ENCODE assay signal across 3 cellular contexts in the genomic region with DNA sequence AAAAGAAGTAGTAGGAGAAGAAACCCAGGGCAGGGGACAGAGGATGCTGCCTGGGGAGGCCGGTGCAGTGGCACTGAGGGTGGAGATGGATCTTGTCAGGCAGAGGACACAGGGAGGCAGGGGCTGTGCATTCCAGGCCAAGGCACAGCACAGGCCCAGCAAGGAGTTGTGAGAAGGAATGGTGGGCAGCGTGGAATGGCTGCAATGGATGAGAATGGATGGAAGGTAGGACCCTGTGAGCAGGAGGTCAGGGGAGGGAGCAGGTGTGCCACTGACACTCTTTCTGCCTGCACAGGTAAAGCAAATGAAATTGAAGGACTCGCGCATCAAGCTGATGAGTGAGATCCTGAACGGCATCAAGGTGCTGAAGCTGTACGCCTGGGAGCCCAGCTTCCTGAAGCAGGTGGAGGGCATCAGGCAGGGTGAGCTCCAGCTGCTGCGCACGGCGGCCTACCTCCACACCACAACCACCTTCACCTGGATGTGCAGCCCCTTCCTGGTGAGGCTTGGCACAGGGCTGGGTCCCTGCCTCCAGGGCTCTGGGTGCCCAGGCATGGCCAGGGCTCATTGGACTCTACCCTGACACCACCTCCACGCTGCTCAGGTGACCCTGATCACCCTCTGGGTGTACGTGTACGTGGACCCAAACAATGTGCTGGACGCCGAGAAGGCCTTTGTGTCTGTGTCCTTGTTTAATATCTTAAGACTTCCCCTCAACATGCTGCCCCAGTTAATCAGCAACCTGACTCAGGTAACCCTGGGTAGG.
TF ChIP-seq lines count a peak whose summit lies in the region.

No MANE protein-coding gene starts in this region.

TF ChIP-seq in SK-N-SH, 30 proteins besides CTCF, POLR2A, EP300 and RAD21:
- TF ChIP-seq POLR2AphosphoS5 (IDR thresholded peaks at IDR 0.05; ENCODE audit: low read depth, low read length) (peak; percentile 16; the same call in 1 of the 2 replicates), MEF2A (IDR thresholded peaks at IDR 0.05; ENCODE audit: borderline replicate concordance, low read depth) (no peak)

TF ChIP-seq in SK-N-SH treated with all-trans-retinoic acid at 6 μM for 48 hours, 23 proteins besides CTCF, POLR2A, EP300 and RAD21:
- TF ChIP-seq, protein P1, sequence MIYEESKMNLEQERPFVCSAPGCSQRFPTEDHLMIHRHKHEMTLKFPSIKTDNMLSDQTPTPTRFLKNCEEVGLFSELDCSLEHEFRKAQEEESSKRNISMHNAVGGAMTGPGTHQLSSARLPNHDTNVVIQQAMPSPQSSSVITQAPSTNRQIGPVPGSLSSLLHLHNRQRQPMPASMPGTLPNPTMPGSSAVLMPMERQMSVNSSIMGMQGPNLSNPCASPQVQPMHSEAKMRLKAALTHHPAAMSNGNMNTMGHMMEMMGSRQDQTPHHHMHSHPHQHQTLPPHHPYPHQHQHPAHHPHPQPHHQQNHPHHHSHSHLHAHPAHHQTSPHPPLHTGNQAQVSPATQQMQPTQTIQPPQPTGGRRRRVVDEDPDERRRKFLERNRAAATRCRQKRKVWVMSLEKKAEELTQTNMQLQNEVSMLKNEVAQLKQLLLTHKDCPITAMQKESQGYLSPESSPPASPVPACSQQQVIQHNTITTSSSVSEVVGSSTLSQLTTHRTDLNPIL (CRISPR knock-in tag; IDR thresholded peaks at IDR 0.05; ENCODE audit: low read depth): no peak
- TF ChIP-seq TCF4 (CRISPR knock-in tag; IDR thresholded peaks at IDR 0.05; ENCODE audit: borderline replicate concordance): no peak
- TF ChIP-seq ZFP3 (CRISPR knock-in tag; IDR thresholded peaks at IDR 0.05): no peak
- TF ChIP-seq, protein P2, sequence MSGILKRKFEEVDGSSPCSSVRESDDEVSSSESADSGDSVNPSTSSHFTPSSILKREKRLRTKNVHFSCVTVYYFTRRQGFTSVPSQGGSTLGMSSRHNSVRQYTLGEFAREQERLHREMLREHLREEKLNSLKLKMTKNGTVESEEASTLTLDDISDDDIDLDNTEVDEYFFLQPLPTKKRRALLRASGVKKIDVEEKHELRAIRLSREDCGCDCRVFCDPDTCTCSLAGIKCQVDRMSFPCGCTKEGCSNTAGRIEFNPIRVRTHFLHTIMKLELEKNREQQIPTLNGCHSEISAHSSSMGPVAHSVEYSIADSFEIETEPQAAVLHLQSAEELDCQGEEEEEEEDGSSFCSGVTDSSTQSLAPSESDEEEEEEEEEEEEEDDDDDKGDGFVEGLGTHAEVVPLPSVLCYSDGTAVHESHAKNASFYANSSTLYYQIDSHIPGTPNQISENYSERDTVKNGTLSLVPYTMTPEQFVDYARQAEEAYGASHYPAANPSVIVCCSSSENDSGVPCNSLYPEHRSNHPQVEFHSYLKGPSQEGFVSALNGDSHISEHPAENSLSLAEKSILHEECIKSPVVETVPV (CRISPR knock-in tag; IDR thresholded peaks at IDR 0.05): no peak
- no peak for TF ChIP-seq ISL1 (CRISPR knock-in tag; IDR thresholded peaks at IDR 0.05)
- no peak for TF ChIP-seq ZC3H10 (CRISPR knock-in tag; IDR thresholded peaks at IDR 0.05)
- TF ChIP-seq ZNF8 (CRISPR knock-in tag; IDR thresholded peaks at IDR 0.05): no peak
- TF ChIP-seq RARB (CRISPR knock-in tag; IDR thresholded peaks at IDR 0.05): no peak
- no peak for TF ChIP-seq ZNF565 (CRISPR knock-in tag; conservative IDR thresholded peaks at IDR 0.05; ENCODE audit: low read depth)
- TF ChIP-seq, protein P3, sequence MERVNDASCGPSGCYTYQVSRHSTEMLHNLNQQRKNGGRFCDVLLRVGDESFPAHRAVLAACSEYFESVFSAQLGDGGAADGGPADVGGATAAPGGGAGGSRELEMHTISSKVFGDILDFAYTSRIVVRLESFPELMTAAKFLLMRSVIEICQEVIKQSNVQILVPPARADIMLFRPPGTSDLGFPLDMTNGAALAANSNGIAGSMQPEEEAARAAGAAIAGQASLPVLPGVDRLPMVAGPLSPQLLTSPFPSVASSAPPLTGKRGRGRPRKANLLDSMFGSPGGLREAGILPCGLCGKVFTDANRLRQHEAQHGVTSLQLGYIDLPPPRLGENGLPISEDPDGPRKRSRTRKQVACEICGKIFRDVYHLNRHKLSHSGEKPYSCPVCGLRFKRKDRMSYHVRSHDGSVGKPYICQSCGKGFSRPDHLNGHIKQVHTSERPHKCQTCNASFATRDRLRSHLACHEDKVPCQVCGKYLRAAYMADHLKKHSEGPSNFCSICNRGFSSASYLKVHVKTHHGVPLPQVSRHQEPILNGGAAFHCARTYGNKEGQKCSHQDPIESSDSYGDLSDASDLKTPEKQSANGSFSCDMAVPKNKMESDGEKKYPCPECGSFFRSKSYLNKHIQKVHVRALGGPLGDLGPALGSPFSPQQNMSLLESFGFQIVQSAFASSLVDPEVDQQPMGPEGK (CRISPR knock-in tag; IDR thresholded peaks at IDR 0.05; ENCODE audit: borderline replicate concordance): no peak
- TF ChIP-seq SNAI2 (CRISPR knock-in tag; IDR thresholded peaks at IDR 0.05): no peak
- TF ChIP-seq GLIS3 (CRISPR knock-in tag; IDR thresholded peaks at IDR 0.05): no peak
- TF ChIP-seq POU6F1 (CRISPR knock-in tag; IDR thresholded peaks at IDR 0.05; ENCODE audit: borderline replicate concordance, low read depth): no peak
- TF ChIP-seq ARNTL (CRISPR knock-in tag; IDR thresholded peaks at IDR 0.05; ENCODE audit: borderline replicate concordance, low read depth): no peak
- no peak for TF ChIP-seq BACH2 (CRISPR knock-in tag; IDR thresholded peaks at IDR 0.05; ENCODE audit: borderline replicate concordance)

TF ChIP-seq in endothelial cell of umbilical vein, 7 proteins besides CTCF, POLR2A, EP300 and RAD21:
- no peak for TF ChIP-seq MYC (IDR thresholded peaks at IDR 0.05; ENCODE audit: low read depth, low read length)
- TF ChIP-seq, protein P4, sequence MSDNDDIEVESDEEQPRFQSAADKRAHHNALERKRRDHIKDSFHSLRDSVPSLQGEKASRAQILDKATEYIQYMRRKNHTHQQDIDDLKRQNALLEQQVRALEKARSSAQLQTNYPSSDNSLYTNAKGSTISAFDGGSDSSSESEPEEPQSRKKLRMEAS (IDR thresholded peaks at IDR 0.05; ENCODE audit: insufficient read depth, insufficient read length): no peak
- TF ChIP-seq EZH2 (IDR thresholded peaks at IDR 0.05; ENCODE audit: borderline replicate concordance, low read depth, low read length, severe bottlenecking): no peak
